Comparison of ENCODE assay signal across 20 cellular contexts in the genomic region with DNA sequence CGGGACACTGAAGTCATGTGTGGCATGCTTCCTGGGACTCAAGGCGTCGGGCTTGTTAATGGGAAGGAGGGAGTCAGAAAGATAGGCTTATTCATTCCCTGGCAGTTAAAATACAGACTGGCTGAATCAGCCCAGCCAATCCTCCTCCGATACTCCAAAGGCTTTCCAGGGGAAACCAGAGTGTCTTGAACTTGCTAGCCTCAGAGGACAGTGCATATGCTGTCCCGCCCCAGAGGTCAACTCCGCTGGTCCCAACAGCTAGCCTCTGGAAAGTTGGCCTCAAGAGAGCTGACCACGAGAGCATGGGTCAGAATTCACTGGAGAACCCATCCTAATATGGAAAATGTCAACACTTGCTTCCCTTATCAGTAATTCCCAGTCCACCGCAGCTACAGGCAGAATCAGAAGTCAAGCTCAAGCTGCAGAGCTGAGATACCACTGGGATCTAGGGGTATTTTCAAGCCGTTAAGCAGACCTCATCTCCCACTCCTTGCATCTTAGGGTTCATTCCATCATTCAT. TPM values are rescaled to one million over a fixed set of nuclear protein-coding genes. Genes with fewer than 3 reads are reported as not detected.
DNase-seq lines count a peak whose midpoint lies in the region; ATAC-seq, FAIRE-seq and TF ChIP-seq lines count a peak whose summit lies in the region.
"Had no signal": no experiment of that assay in that cellular context is flagged by ENCODE, and none has a peak within 500 bp of the region (broad histone marks: within the 10 kb centered on the region; RNA-seq: fewer than 3 reads in every experiment).

No MANE protein-coding gene starts in this region.

- no peaks in the 10 kb centered on the region for H4K20me1 ChIP-seq in endothelial cell of umbilical vein (replicated peaks; ENCODE audit: control insufficient read depth, extremely low read depth, insufficient read depth, low read length)

- H3K27me3 Mint-ChIP-seq in activated naive CD4-positive, alpha-beta T cell treated with anti-CD3 and anti-CD28 coated beads, Interleukin-2, amount 10 ng/mL, durations not matched to agents 7 days and 5 days: no peaks in the 10 kb centered on the region

- whole genome bisulfite sequencing in right lobe of liver (ENCODE audit: insufficient coverage, low coverage, low lambda C conversion rate, missing lambda C conversion rate): 33% methylated on average over 7 of the region's 9 CpGs

- H3K4me3 Mint-ChIP-seq in activated naive CD4-positive, alpha-beta T cell treated with anti-CD3 and anti-CD28 coated beads, Interleukin-2, amount 10 ng/mL, durations not matched to agents 7 days and 5 days: no peak overlapping the region
- H3K4me3 Mint-ChIP-seq: CD14-positive monocyte had no signal

- H3K9me1 ChIP-seq in endothelial cell of umbilical vein (replicated peaks; ENCODE audit: control insufficient read depth, extremely low read depth, insufficient read depth, low read length): no peaks in the 10 kb centered on the region

- H3K9me3 Mint-ChIP-seq in activated naive CD4-positive, alpha-beta T cell treated with anti-CD3 and anti-CD28 coated beads, Interleukin-2, amount 10 ng/mL, durations not matched to agents 7 days and 5 days: peaks cover 20% of the 10 kb centered on the region

- H3K4me2 ChIP-seq in endothelial cell of umbilical vein (ENCODE audit: insufficient read depth, low read length): no peak overlapping the region
- H3K4me2 ChIP-seq: A549 had no signal

- no peak for DNase-seq in activated naive CD4-positive, alpha-beta T cell treated with anti-CD3 and anti-CD28 coated beads, Interleukin-2, amount 10 ng/mL, durations not matched to agents 7 days and 5 days
- no peak for DNase-seq in activated naive CD4-positive, alpha-beta T cell (lab: John Stamatoyannopoulos, UW)
- DNase-seq in endothelial cell of umbilical vein (ENCODE audit: low read depth, low spot score): peak; percentile 85
- peak; percentile 46 to 92 (median 77) for DNase-seq in right lobe of liver
- DNase-seq in substantia nigra (lab: John Stamatoyannopoulos, UW): no peak
- no peak for DNase-seq in DMS 273 treated with DMSO at 0.1 percent for 48 hours (lab: John Stamatoyannopoulos, UW)
- DNase-seq: DMS79 treated with DMSO at 0.1 percent for 48 hours; esophagus squamous epithelium; head of caudate nucleus; IMR-90; NCI-H748 treated with DMSO at 0.1 percent for 48 hours; stimulated activated naive CD8-positive, alpha-beta T cell treated with anti-CD3 and anti-CD28 coated beads, Interleukin-15, Interleukin-2, amounts not matched to agents 100 U/mL and 50 U/mL, for 24 hours had no signal

- H3K4me1 ChIP-seq in endothelial cell of umbilical vein (ENCODE audit: control insufficient read depth, extremely low read depth, insufficient read depth, low read length): peaks cover 18% of the 10 kb centered on the region
- peaks cover 0 to 66% (median 24%) of the 10 kb centered on the region in 4 donors for H3K4me1 ChIP-seq in right lobe of liver

- TF ChIP-seq POLR2A in endothelial cell of umbilical vein (IDR thresholded peaks at IDR 0.05; ENCODE audit: low read depth, low read length) (no peak), right lobe of liver (IDR thresholded peaks at IDR 0.05) (no peak)

- dilution Hi-C loops in endothelial cell of umbilical vein (cut with MboI; ENCODE audit: extremely low pct_ligation_motif_present, low sequenced_read_pairs): no loop called here

- intact Hi-C loops in endothelial cell of umbilical vein (cut with micrococcal nuclease): no loop called here
- intact Hi-C loops in right lobe of liver (cut with DNase I): no loop called here

- BruUV-seq in endothelial cell of umbilical vein (replicated peaks; lab: Mats Ljungman, UMichigan): no TSS peak

- no peaks in the 10 kb centered on the region for H3K36me3 ChIP-seq in endothelial cell of umbilical vein (ENCODE audit: control insufficient read depth in 2 of 2, extremely low read depth in 1 of 2, insufficient read depth in 2 of 2, low read length in 2 of 2)
- H3K36me3 ChIP-seq in right lobe of liver: no peaks in the 10 kb centered on the region
- H3K36me3 ChIP-seq: esophagus squamous epithelium had no signal

- peaks cover 51% of the 10 kb centered on the region for H3K4me1 Mint-ChIP-seq in activated naive CD4-positive, alpha-beta T cell treated with anti-CD3 and anti-CD28 coated beads, Interleukin-2, amount 10 ng/mL, durations not matched to agents 7 days and 5 days

- POLR2A ChIA-PET in endothelial cell of umbilical vein (lab: Charles Lee): no interaction called here

- H3K4me3 ChIP-seq in endothelial cell of umbilical vein (replicated peaks in 1 of 3; ENCODE audit: insufficient read depth in 1 of 3, low read depth in 1 of 3, low read length in 3 of 3) (no peak overlapping the region), right lobe of liver (no peak overlapping the region)
- H3K4me3 ChIP-seq: A549, esophagus squamous epithelium had no signal

- peak overlapping the region; percentile 22 for H2AFZ ChIP-seq in endothelial cell of umbilical vein (ENCODE audit: low read depth, low read length)
- H2AFZ ChIP-seq: parathyroid adenoma had no signal

- no peak overlapping the region for H3K27ac ChIP-seq in endothelial cell of umbilical vein (ENCODE audit: insufficient read depth, low read depth, low read length)
- peak overlapping the region in 2 of 3 donors; percentile 41 to 89 for H3K27ac ChIP-seq in right lobe of liver
- H3K27ac ChIP-seq in substantia nigra (ENCODE audit: low read depth, low read length, poor library complexity, severe bottlenecking): peak overlapping the region; percentile 16
- H3K27ac ChIP-seq: A549, parathyroid adenoma had no signal

- no peaks in the 10 kb centered on the region for H3K79me2 ChIP-seq in endothelial cell of umbilical vein (ENCODE audit: control insufficient read depth, insufficient read depth, low read length)

- H3K9me3 ChIP-seq in endothelial cell of umbilical vein (replicated peaks; ENCODE audit: control insufficient read depth, insufficient read depth, low read length): no peaks in the 10 kb centered on the region
- no peaks in the 10 kb centered on the region for H3K9me3 ChIP-seq in right lobe of liver
- H3K9me3 ChIP-seq: A549, esophagus squamous epithelium had no signal

- H3K36me3 Mint-ChIP-seq in activated naive CD4-positive, alpha-beta T cell treated with anti-CD3 and anti-CD28 coated beads, Interleukin-2, amount 10 ng/mL, durations not matched to agents 7 days and 5 days: peaks cover 33% of the 10 kb centered on the region

- no peak overlapping the region for H3K9ac ChIP-seq in endothelial cell of umbilical vein (replicated peaks; ENCODE audit: extremely low read depth, insufficient read depth, low read length)
- H3K9ac ChIP-seq: parathyroid adenoma had no signal

- FAIRE-seq in endothelial cell of umbilical vein (lab: Jason Lieb, UNC): no peak
- FAIRE-seq: A549, islet of Langerhans, RCC 7860, TTC549 had no signal

- peak; percentile 71 to 85 (median 81) for ATAC-seq in right lobe of liver
- no peak for ATAC-seq in HG02870 (IDR thresholded peaks at IDR 0.05; ENCODE audit: unreplicated experiment)
- ATAC-seq in HG02852 (IDR thresholded peaks at IDR 0.05; ENCODE audit: unreplicated experiment): no peak
- ATAC-seq: A549; stimulated activated naive CD8-positive, alpha-beta T cell treated with anti-CD3 and anti-CD28 coated beads, Interleukin-15, Interleukin-2, amounts not matched to agents 100 U/mL and 50 U/mL, for 24 hours had no signal

- TF ChIP-seq CTCF in endothelial cell of umbilical vein (IDR thresholded peaks at IDR 0.05; ENCODE audit: extremely low read depth in 1 of 2, insufficient read depth in 1 of 2, low read depth in 1 of 2, low read length in 2 of 2) (no peak), right lobe of liver (IDR thresholded peaks at IDR 0.05) (no peak)

- CTCF ChIA-PET in activated naive CD4-positive, alpha-beta T cell treated with anti-CD3 and anti-CD28 coated beads, Interleukin-2, amount 10 ng/mL, durations not matched to agents 7 days and 5 days (lab: Charles Lee): interaction anchor here (0.7 to 1.0 kb wide), 2 partner anchors 13 to 33 kb away, joined by 3 read pairs; no protein-coding TSS in a partner anchor
- CTCF ChIA-PET in endothelial cell of umbilical vein (lab: Charles Lee): interaction anchor here (2.2 kb wide), 1 partner anchor 90 kb away, joined by 6 read pairs; no protein-coding TSS in a partner anchor

- H3K27me3 ChIP-seq in endothelial cell of umbilical vein (ENCODE audit: control insufficient read depth in 2 of 2, insufficient read depth in 2 of 2, low read length in 2 of 2) (no peaks in the 10 kb centered on the region), right lobe of liver (no peaks in the 10 kb centered on the region)
- H3K27me3 ChIP-seq: esophagus squamous epithelium had no signal

- peak overlapping the region; percentile 11 for H3K27ac Mint-ChIP-seq in activated naive CD4-positive, alpha-beta T cell treated with anti-CD3 and anti-CD28 coated beads, Interleukin-2, amount 10 ng/mL, durations not matched to agents 7 days and 5 days

TF ChIP-seq in endothelial cell of umbilical vein, 7 proteins besides CTCF, POLR2A, EP300 and RAD21:
- TF ChIP-seq EZH2 (IDR thresholded peaks at IDR 0.05; ENCODE audit: borderline replicate concordance, low read depth, low read length, severe bottlenecking) (no peak), FOS (IDR thresholded peaks at IDR 0.05; ENCODE audit: borderline replicate concordance, insufficient read depth, low read length) (no peak), JUN (IDR thresholded peaks at IDR 0.05; ENCODE audit: borderline replicate concordance, insufficient read depth, insufficient read length, low read depth) (no peak), POLR2AphosphoS5 (IDR thresholded peaks at IDR 0.05; ENCODE audit: insufficient read depth, low read depth, low read length) (no peak), MYC (IDR thresholded peaks at IDR 0.05; ENCODE audit: low read depth, low read length) (no peak), GATA2 (IDR thresholded peaks at IDR 0.05; ENCODE audit: insufficient read depth, insufficient read length, low read depth, low read length) (no peak)
- TF ChIP-seq, protein P1, sequence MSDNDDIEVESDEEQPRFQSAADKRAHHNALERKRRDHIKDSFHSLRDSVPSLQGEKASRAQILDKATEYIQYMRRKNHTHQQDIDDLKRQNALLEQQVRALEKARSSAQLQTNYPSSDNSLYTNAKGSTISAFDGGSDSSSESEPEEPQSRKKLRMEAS (IDR thresholded peaks at IDR 0.05; ENCODE audit: insufficient read depth, insufficient read length): no peak
TF ChIP-seq in endothelial cell of umbilical vein: peak in this region for 0.

RNA-seq across cellular contexts. Expression of a gene that starts 43.0 kb away (rescaled TPM):
- total RNA-seq in endothelial cell of umbilical vein (23.5 and 30.6 TPM in 2 replicates), right lobe of liver (10 to 100 TPM; 18.4 to 55.4 (median 25.1) TPM)
- 16.2 and 17.0 TPM in 2 replicates for polyA plus RNA-seq in endothelial cell of umbilical vein
- 11.3 and 13.5 TPM in 2 replicates for polyA plus RNA-seq in endothelial cell of umbilical vein (2011; cell fraction: cytosol; rRNA removed)
- 26.0 and 29.5 TPM in 2 replicates for polyA plus RNA-seq in endothelial cell of umbilical vein (2011; cell fraction: nucleus; rRNA removed)
- 10.0 and 10.7 TPM in 2 replicates for polyA plus RNA-seq in endothelial cell of umbilical vein (2012)
- 80.5 and 81.2 TPM in 2 replicates for polyA minus RNA-seq in endothelial cell of umbilical vein
- polyA minus RNA-seq in endothelial cell of umbilical vein (2011; cell fraction: cytosol; rRNA and poly(A)+ RNA removed): not detected
- 172 and 226 TPM in 2 replicates for polyA minus RNA-seq in endothelial cell of umbilical vein (2011; cell fraction: nucleus; rRNA and poly(A)+ RNA removed)
- total RNA-seq: IMR-90 had no signal

Comparison
In these comparisons a context has a peak if more than half of its experiments do, and no peak if none do; other contexts are left out.
1. DNase-seq: peak in endothelial cell of umbilical vein (single experiment) and right lobe of liver (3 of 3); none in activated naive CD4-positive, alpha-beta T cell treated with anti-CD3 and anti-CD28 coated beads, Interleukin-2, amount 10 ng/mL, durations not matched to agents 7 days and 5 days (single experiment), activated naive CD4-positive, alpha-beta T cell (0 of 4), substantia nigra (0 of 49) and DMS 273 treated with DMSO at 0.1 percent for 48 hours (single experiment).
2. ATAC-seq: peak in right lobe of liver (4 of 4); none in HG02870 (single experiment) and HG02852 (single experiment).